In the genomic region with DNA sequence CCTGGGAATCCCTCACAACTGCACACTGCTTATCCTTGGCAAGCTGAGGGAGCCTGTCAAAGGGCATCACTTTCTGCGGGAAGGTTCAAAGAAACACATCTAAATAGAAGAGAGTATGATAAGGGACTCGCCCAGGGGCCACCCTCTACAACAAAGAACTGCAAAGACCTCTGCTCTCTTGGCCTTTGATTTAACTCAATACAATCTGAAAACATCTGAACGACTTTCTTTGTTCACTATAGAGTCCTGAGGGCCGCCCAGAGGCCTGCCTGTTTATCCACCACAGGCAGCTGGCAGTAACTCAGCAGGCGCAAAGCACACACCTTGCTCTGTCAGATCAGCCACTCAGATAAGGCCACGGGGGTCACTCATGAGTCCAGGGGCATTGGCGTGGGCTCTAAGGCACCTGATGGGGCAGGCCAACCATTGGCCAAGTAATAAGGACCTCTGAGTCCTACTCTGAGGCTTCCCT, we compare ENCODE assay signal across 1 cellular context.
TF ChIP-seq lines count a peak whose summit lies in the region.

No MANE protein-coding gene starts in this region.

TF ChIP-seq in HepG2, 621 proteins besides CTCF, POLR2A, EP300 and RAD21 (continued from another document and continues in another):
- TF ChIP-seq, protein P1, sequence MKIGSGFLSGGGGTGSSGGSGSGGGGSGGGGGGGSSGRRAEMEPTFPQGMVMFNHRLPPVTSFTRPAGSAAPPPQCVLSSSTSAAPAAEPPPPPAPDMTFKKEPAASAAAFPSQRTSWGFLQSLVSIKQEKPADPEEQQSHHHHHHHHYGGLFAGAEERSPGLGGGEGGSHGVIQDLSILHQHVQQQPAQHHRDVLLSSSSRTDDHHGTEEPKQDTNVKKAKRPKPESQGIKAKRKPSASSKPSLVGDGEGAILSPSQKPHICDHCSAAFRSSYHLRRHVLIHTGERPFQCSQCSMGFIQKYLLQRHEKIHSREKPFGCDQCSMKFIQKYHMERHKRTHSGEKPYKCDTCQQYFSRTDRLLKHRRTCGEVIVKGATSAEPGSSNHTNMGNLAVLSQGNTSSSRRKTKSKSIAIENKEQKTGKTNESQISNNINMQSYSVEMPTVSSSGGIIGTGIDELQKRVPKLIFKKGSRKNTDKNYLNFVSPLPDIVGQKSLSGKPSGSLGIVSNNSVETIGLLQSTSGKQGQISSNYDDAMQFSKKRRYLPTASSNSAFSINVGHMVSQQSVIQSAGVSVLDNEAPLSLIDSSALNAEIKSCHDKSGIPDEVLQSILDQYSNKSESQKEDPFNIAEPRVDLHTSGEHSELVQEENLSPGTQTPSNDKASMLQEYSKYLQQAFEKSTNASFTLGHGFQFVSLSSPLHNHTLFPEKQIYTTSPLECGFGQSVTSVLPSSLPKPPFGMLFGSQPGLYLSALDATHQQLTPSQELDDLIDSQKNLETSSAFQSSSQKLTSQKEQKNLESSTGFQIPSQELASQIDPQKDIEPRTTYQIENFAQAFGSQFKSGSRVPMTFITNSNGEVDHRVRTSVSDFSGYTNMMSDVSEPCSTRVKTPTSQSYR (CRISPR knock-in tag; IDR thresholded peaks at IDR 0.05; ENCODE audit: borderline replicate concordance), result 0 out of 2 replicates have a peak, but pooled peaks have one; percentile 22
- TF ChIP-seq JARID2 (CRISPR knock-in tag; IDR thresholded peaks at IDR 0.05; ENCODE audit: insufficient replicate concordance) (no peak), ZNF432 (CRISPR knock-in tag; IDR thresholded peaks at IDR 0.05; ENCODE audit: borderline replicate concordance) (no peak), ZNF841 (CRISPR knock-in tag; IDR thresholded peaks at IDR 0.05; ENCODE audit: borderline replicate concordance) (no peak), NFE2L2 (IDR thresholded peaks at IDR 0.05; ENCODE audit: low read length) (no peak), KLF16 (CRISPR knock-in tag; IDR thresholded peaks at IDR 0.05) (0 out of 4 replicates have a peak, but pooled peaks of 1 of the 2 experiments have one; percentile 36), HOXA9 (CRISPR knock-in tag; IDR thresholded peaks at IDR 0.05; ENCODE audit: borderline replicate concordance) (no peak), MED8 (CRISPR knock-in tag; IDR thresholded peaks at IDR 0.05; ENCODE audit: insufficient replicate concordance) (no peak), SP4 (CRISPR knock-in tag; IDR thresholded peaks at IDR 0.05) (no peak), TRIM24 (CRISPR knock-in tag; IDR thresholded peaks at IDR 0.05) (peak; percentile 57; the same call in 1 of the 2 replicates), ZNF678 (CRISPR knock-in tag; IDR thresholded peaks at IDR 0.05) (no peak), TAF1 (CRISPR knock-in tag; IDR thresholded peaks at IDR 0.05) (no peak), ISL2 (CRISPR knock-in tag; IDR thresholded peaks at IDR 0.05) (peak; percentile 94), RAD51 (IDR thresholded peaks at IDR 0.05; ENCODE audit: borderline replicate concordance) (no peak), NCOA1 (CRISPR knock-in tag; IDR thresholded peaks at IDR 0.05) (no peak), CC2D1A (CRISPR knock-in tag; IDR thresholded peaks at IDR 0.05) (no peak), RORA (CRISPR knock-in tag; IDR thresholded peaks at IDR 0.05) (no peak), RBFOX2 (IDR thresholded peaks at IDR 0.05; ENCODE audit: low read depth, low read length) (peak; percentile 57), ZMYM3 (CRISPR knock-in tag; IDR thresholded peaks at IDR 0.05) (peak; percentile 29), SIX4 (CRISPR knock-in tag; IDR thresholded peaks at IDR 0.05) (no peak), EHMT2 (IDR thresholded peaks at IDR 0.05; ENCODE audit: borderline replicate concordance, low read depth, low read length) (peak; percentile 78; the same call in 1 of the 2 replicates)
- TF ChIP-seq, protein P2, sequence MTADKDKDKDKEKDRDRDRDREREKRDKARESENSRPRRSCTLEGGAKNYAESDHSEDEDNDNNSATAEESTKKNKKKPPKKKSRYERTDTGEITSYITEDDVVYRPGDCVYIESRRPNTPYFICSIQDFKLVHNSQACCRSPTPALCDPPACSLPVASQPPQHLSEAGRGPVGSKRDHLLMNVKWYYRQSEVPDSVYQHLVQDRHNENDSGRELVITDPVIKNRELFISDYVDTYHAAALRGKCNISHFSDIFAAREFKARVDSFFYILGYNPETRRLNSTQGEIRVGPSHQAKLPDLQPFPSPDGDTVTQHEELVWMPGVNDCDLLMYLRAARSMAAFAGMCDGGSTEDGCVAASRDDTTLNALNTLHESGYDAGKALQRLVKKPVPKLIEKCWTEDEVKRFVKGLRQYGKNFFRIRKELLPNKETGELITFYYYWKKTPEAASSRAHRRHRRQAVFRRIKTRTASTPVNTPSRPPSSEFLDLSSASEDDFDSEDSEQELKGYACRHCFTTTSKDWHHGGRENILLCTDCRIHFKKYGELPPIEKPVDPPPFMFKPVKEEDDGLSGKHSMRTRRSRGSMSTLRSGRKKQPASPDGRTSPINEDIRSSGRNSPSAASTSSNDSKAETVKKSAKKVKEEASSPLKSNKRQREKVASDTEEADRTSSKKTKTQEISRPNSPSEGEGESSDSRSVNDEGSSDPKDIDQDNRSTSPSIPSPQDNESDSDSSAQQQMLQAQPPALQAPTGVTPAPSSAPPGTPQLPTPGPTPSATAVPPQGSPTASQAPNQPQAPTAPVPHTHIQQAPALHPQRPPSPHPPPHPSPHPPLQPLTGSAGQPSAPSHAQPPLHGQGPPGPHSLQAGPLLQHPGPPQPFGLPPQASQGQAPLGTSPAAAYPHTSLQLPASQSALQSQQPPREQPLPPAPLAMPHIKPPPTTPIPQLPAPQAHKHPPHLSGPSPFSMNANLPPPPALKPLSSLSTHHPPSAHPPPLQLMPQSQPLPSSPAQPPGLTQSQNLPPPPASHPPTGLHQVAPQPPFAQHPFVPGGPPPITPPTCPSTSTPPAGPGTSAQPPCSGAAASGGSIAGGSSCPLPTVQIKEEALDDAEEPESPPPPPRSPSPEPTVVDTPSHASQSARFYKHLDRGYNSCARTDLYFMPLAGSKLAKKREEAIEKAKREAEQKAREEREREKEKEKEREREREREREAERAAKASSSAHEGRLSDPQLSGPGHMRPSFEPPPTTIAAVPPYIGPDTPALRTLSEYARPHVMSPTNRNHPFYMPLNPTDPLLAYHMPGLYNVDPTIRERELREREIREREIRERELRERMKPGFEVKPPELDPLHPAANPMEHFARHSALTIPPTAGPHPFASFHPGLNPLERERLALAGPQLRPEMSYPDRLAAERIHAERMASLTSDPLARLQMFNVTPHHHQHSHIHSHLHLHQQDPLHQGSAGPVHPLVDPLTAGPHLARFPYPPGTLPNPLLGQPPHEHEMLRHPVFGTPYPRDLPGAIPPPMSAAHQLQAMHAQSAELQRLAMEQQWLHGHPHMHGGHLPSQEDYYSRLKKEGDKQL (CRISPR knock-in tag; IDR thresholded peaks at IDR 0.05; ENCODE audit: low read depth), result peak; percentile 65; the same call in 1 of the 2 replicates
- TF ChIP-seq, protein P3, sequence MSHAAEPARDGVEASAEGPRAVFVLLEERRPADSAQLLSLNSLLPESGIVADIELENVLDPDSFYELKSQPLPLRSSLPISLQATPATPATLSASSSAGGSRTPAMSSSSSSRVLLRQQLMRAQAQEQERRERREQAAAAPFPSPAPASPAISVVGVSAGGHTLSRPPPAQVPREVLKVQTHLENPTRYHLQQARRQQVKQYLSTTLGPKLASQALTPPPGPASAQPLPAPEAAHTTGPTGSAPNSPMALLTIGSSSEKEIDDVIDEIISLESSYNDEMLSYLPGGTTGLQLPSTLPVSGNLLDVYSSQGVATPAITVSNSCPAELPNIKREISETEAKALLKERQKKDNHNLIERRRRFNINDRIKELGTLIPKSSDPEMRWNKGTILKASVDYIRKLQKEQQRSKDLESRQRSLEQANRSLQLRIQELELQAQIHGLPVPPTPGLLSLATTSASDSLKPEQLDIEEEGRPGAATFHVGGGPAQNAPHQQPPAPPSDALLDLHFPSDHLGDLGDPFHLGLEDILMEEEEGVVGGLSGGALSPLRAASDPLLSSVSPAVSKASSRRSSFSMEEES (CRISPR knock-in tag; IDR thresholded peaks at IDR 0.05), result peak; percentile 75; the same call in 1 of the 2 replicates
- TF ChIP-seq, protein P4, sequence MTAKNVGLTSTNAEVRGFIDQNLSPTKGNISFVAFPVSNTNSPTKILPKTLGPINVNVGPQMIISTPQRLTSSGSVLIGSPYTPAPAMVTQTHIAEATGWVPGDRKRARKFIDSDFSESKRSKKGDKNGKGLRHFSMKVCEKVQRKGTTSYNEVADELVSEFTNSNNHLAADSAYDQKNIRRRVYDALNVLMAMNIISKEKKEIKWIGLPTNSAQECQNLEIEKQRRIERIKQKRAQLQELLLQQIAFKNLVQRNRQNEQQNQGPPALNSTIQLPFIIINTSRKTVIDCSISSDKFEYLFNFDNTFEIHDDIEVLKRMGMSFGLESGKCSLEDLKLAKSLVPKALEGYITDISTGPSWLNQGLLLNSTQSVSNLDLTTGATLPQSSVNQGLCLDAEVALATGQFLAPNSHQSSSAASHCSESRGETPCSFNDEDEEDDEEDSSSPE (CRISPR knock-in tag; IDR thresholded peaks at IDR 0.05), result no peak
- TF ChIP-seq, protein P5, sequence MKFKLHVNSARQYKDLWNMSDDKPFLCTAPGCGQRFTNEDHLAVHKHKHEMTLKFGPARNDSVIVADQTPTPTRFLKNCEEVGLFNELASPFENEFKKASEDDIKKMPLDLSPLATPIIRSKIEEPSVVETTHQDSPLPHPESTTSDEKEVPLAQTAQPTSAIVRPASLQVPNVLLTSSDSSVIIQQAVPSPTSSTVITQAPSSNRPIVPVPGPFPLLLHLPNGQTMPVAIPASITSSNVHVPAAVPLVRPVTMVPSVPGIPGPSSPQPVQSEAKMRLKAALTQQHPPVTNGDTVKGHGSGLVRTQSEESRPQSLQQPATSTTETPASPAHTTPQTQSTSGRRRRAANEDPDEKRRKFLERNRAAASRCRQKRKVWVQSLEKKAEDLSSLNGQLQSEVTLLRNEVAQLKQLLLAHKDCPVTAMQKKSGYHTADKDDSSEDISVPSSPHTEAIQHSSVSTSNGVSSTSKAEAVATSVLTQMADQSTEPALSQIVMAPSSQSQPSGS (CRISPR knock-in tag; IDR thresholded peaks at IDR 0.05), result peak; percentile 69; the same call in 1 of the 2 replicates
- TF ChIP-seq, protein P6, sequence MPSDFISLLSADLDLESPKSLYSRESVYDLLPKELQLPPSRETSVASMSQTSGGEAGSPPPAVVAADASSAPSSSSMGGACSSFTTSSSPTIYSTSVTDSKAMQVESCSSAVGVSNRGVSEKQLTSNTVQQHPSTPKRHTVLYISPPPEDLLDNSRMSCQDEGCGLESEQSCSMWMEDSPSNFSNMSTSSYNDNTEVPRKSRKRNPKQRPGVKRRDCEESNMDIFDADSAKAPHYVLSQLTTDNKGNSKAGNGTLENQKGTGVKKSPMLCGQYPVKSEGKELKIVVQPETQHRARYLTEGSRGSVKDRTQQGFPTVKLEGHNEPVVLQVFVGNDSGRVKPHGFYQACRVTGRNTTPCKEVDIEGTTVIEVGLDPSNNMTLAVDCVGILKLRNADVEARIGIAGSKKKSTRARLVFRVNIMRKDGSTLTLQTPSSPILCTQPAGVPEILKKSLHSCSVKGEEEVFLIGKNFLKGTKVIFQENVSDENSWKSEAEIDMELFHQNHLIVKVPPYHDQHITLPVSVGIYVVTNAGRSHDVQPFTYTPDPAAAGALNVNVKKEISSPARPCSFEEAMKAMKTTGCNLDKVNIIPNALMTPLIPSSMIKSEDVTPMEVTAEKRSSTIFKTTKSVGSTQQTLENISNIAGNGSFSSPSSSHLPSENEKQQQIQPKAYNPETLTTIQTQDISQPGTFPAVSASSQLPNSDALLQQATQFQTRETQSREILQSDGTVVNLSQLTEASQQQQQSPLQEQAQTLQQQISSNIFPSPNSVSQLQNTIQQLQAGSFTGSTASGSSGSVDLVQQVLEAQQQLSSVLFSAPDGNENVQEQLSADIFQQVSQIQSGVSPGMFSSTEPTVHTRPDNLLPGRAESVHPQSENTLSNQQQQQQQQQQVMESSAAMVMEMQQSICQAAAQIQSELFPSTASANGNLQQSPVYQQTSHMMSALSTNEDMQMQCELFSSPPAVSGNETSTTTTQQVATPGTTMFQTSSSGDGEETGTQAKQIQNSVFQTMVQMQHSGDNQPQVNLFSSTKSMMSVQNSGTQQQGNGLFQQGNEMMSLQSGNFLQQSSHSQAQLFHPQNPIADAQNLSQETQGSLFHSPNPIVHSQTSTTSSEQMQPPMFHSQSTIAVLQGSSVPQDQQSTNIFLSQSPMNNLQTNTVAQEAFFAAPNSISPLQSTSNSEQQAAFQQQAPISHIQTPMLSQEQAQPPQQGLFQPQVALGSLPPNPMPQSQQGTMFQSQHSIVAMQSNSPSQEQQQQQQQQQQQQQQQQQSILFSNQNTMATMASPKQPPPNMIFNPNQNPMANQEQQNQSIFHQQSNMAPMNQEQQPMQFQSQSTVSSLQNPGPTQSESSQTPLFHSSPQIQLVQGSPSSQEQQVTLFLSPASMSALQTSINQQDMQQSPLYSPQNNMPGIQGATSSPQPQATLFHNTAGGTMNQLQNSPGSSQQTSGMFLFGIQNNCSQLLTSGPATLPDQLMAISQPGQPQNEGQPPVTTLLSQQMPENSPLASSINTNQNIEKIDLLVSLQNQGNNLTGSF (CRISPR knock-in tag; IDR thresholded peaks at IDR 0.05), result no peak
- TF ChIP-seq, protein P7, sequence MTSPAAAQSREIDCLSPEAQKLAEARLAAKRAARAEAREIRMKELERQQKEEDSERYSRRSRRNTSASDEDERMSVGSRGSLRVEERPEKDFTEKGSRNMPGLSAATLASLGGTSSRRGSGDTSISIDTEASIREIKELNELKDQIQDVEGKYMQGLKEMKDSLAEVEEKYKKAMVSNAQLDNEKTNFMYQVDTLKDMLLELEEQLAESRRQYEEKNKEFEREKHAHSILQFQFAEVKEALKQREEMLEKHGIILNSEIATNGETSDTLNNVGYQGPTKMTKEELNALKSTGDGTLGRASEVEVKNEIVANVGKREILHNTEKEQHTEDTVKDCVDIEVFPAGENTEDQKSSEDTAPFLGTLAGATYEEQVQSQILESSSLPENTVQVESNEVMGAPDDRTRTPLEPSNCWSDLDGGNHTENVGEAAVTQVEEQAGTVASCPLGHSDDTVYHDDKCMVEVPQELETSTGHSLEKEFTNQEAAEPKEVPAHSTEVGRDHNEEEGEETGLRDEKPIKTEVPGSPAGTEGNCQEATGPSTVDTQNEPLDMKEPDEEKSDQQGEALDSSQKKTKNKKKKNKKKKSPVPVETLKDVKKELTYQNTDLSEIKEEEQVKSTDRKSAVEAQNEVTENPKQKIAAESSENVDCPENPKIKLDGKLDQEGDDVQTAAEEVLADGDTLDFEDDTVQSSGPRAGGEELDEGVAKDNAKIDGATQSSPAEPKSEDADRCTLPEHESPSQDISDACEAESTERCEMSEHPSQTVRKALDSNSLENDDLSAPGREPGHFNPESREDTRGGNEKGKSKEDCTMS (CRISPR knock-in tag; conservative IDR thresholded peaks at IDR 0.05), result no peak
- TF ChIP-seq, protein P8, sequence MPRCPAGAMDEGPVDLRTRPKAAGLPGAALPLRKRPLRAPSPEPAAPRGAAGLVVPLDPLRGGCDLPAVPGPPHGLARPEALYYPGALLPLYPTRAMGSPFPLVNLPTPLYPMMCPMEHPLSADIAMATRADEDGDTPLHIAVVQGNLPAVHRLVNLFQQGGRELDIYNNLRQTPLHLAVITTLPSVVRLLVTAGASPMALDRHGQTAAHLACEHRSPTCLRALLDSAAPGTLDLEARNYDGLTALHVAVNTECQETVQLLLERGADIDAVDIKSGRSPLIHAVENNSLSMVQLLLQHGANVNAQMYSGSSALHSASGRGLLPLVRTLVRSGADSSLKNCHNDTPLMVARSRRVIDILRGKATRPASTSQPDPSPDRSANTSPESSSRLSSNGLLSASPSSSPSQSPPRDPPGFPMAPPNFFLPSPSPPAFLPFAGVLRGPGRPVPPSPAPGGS (CRISPR knock-in tag; IDR thresholded peaks at IDR 0.05), result no peak
